1 cellular context compared by ENCODE assay signal in the genomic region with DNA sequence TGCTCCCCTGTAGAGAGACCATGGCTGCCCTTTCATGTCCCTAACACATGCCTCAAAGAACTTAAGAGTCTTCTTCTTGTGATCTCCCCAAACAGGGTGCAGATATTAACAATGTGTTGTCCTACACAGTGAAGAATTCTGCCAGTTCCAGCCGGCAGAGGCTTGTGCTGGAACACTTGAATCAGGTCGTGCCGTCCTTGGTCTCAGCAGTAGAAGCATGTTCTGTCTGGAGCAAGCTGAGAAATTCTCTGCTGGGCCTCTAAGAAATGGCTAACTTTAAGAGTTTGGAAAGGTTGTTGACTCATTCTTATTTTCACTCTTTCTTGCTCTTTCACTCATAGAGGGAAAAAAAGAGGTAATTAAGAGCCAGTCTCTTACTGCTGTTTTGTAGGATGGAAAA.
TF ChIP-seq lines count a peak whose summit lies in the region.

No MANE protein-coding gene starts in this region.

TF ChIP-seq in GM23338, 12 proteins besides CTCF, POLR2A, EP300 and RAD21 (continued from another document):
- TF ChIP-seq, protein P1, sequence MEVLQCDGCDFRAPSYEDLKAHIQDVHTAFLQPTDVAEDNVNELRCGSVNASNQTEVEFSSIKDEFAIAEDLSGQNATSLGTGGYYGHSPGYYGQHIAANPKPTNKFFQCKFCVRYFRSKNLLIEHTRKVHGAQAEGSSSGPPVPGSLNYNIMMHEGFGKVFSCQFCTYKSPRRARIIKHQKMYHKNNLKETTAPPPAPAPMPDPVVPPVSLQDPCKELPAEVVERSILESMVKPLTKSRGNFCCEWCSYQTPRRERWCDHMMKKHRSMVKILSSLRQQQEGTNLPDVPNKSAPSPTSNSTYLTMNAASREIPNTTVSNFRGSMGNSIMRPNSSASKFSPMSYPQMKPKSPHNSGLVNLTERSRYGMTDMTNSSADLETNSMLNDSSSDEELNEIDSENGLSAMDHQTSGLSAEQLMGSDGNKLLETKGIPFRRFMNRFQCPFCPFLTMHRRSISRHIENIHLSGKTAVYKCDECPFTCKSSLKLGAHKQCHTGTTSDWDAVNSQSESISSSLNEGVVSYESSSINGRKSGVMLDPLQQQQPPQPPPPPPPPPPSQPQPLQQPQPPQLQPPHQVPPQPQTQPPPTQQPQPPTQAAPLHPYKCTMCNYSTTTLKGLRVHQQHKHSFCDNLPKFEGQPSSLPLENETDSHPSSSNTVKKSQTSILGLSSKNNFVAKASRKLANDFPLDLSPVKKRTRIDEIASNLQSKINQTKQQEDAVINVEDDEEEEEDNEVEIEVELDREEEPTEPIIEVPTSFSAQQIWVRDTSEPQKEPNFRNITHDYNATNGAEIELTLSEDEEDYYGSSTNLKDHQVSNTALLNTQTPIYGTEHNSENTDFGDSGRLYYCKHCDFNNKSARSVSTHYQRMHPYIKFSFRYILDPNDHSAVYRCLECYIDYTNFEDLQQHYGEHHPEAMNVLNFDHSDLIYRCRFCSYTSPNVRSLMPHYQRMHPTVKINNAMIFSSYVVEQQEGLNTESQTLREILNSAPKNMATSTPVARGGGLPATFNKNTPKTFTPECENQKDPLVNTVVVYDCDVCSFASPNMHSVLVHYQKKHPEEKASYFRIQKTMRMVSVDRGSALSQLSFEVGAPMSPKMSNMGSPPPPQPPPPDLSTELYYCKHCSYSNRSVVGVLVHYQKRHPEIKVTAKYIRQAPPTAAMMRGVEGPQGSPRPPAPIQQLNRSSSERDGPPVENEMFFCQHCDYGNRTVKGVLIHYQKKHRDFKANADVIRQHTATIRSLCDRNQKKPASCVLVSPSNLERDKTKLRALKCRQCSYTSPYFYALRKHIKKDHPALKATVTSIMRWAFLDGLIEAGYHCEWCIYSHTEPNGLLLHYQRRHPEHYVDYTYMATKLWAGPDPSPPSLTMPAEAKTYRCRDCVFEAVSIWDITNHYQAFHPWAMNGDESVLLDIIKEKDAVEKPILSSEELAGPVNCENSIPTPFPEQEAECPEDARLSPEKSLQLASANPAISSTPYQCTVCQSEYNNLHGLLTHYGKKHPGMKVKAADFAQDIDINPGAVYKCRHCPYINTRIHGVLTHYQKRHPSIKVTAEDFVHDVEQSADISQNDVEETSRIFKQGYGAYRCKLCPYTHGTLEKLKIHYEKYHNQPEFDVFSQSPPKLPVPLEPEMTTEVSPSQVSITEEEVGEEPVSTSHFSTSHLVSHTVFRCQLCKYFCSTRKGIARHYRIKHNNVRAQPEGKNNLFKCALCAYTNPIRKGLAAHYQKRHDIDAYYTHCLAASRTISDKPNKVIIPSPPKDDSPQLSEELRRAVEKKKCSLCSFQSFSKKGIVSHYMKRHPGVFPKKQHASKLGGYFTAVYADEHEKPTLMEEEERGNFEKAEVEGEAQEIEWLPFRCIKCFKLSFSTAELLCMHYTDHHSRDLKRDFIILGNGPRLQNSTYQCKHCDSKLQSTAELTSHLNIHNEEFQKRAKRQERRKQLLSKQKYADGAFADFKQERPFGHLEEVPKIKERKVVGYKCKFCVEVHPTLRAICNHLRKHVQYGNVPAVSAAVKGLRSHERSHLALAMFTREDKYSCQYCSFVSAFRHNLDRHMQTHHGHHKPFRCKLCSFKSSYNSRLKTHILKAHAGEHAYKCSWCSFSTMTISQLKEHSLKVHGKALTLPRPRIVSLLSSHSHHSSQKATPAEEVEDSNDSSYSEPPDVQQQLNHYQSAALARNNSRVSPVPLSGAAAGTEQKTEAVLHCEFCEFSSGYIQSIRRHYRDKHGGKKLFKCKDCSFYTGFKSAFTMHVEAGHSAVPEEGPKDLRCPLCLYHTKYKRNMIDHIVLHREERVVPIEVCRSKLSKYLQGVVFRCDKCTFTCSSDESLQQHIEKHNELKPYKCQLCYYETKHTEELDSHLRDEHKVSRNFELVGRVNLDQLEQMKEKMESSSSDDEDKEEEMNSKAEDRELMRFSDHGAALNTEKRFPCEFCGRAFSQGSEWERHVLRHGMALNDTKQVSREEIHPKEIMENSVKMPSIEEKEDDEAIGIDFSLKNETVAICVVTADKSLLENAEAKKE (CRISPR knock-in tag; IDR thresholded peaks at IDR 0.05) = no peak
- TF ChIP-seq ZNF114 (CRISPR knock-in tag; IDR thresholded peaks at IDR 0.05) = no peak
